ENCODE assay signal across 17 cellular contexts in the genomic region with DNA sequence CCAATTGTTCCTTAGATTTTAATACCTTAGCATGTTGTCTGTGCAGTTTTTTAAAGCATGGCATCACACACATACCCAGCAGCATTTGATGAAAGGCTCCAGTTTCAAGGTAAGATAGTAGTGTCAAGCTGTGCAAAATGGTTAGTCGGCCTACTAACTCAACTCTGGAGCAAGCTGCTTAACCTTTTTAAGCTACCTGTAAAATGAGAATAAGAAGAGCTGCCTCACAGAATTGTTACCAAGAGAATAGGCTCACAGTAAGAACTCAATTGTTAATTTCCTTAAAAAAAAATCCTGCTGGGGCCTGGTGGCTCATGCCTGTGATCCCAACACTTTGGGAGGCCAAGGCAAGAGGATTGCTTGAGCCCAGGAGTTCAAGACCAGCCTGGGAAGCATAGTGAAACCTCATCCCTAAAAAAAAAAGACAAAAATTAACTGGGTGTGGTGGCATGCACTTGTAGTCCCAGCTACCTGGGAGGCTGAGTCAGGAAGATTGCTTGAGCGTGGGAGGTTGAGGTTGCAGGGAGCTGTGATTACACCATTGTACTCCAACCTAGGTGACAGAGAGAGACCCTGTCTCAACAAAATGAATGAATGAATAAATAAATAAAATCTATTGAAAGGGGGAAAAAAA.
DNase-seq lines count a peak whose midpoint lies in the region; ATAC-seq, FAIRE-seq and TF ChIP-seq lines count a peak whose summit lies in the region.
"Had no signal": no experiment of that assay in that cellular context is flagged by ENCODE, and none has a peak within 500 bp of the region (broad histone marks: within the 10 kb centered on the region; RNA-seq: fewer than 3 reads in every experiment).

No MANE protein-coding gene starts in this region.

- no peak overlapping the region for H4K8ac ChIP-seq in H1 (ENCODE audit: extremely low read depth, insufficient read depth, low read length)

- H3K9ac ChIP-seq in HUES6 (ENCODE audit: low read length) (no peak overlapping the region), H1 (replicated peaks in 1 of 4; ENCODE audit: extremely low read depth in 1 of 4, low read depth in 3 of 4, low read length in 3 of 4) (no peak overlapping the region)

- TF ChIP-seq POLR2A in H1 (IDR thresholded peaks at IDR 0.05; ENCODE audit: control extremely low read depth in 1 of 2, low read depth in 2 of 2, low read length in 2 of 2) = no peak

- no peak overlapping the region for H4K91ac ChIP-seq in H1 (replicated peaks; ENCODE audit: insufficient read length, low read length)

- no peak overlapping the region; the same call in 1 of the 2 replicates for H2BK20ac ChIP-seq in H1 (ENCODE audit: low read length)

- no peak overlapping the region for H3K23ac ChIP-seq in H1 (ENCODE audit: insufficient read length)

- peaks cover 0 to 2% of the 10 kb centered on the region in 2 experiments for H4K20me1 ChIP-seq in H1 (replicated peaks in 1 of 2; ENCODE audit: control insufficient read depth in 1 of 2, insufficient read depth in 2 of 2, low read length in 2 of 2)

- peaks cover 8% of the 10 kb centered on the region for H3K36me3 Mint-ChIP-seq in CD8-positive, alpha-beta T cell
- H3K36me3 Mint-ChIP-seq in natural killer cell = no peaks in the 10 kb centered on the region

- no peak overlapping the region for H2BK15ac ChIP-seq in H1 (ENCODE audit: low read length)

- no peak overlapping the region for H2AFZ ChIP-seq in H1 (ENCODE audit: low read length)

- H3K23me2 ChIP-seq in H1 (ENCODE audit: low read depth, low read length) = peaks cover 2% of the 10 kb centered on the region; the same call in 1 of the 2 replicates

- no peaks in the 10 kb centered on the region for H3K27me3 ChIP-seq in CD8-positive, alpha-beta T cell (ENCODE audit: insufficient read depth, low read length)
- H3K27me3 ChIP-seq in HUES6 (ENCODE audit: control insufficient read depth, insufficient read depth, low read length) = no peaks in the 10 kb centered on the region
- no peaks in the 10 kb centered on the region for H3K27me3 ChIP-seq in H1 (replicated peaks in 1 of 4; ENCODE audit: control insufficient read depth in 3 of 4, extremely low read depth in 1 of 4, insufficient read depth in 3 of 4, low read length in 3 of 4)
- H3K27me3 ChIP-seq: BLaER1 treated with 17β-estradiol and CSF1 and Interleukin-3, amounts not matched to agents 10 nM and 100 nM had no signal

- no peak overlapping the region for H4K5ac ChIP-seq in H1 (ENCODE audit: insufficient read length, low read depth, low read length)

- no peak for TF ChIP-seq CTCF in CD8-positive, alpha-beta T cell (IDR thresholded peaks at IDR 0.05)
- no peak for TF ChIP-seq CTCF in H1 (IDR thresholded peaks at IDR 0.05; ENCODE audit: control extremely low read depth in 1 of 3, insufficient read depth in 1 of 3, low read depth in 1 of 3, low read length in 3 of 3)
- TF ChIP-seq CTCF in natural killer cell (IDR thresholded peaks at IDR 0.05) = no peak

- 0 out of 2 replicates have a peak overlapping the region, but pooled peaks have one; percentile 78 for H2BK12ac ChIP-seq in H1 (ENCODE audit: low read depth, low read length)

- TF ChIP-seq EP300 in H1 (IDR thresholded peaks at IDR 0.05; ENCODE audit: borderline replicate concordance in 1 of 2, low read depth in 2 of 2, low read length in 2 of 2) = no peak; a peak in 1 of 3 replicates

- POLR2A ChIA-PET in CD8-positive, alpha-beta T cell (lab: Charles Lee) = no interaction called here
- POLR2A ChIA-PET in H1 (lab: Charles Lee; ENCODE audit: partially characterized antibody) = interaction anchor here (0.6 to 2.6 kb wide), 7 partner anchors 10 to 179 kb away, joined by 3 to 7 read pairs (median 3); no protein-coding TSS in a partner anchor

- CTCF ChIA-PET in CD8-positive, alpha-beta T cell (lab: Charles Lee) = interaction anchor here (0.8 to 1.3 kb wide), 3 partner anchors 13 to 84 kb away, joined by 3 read pairs; no protein-coding TSS in a partner anchor
- CTCF ChIA-PET in H1 (lab: Charles Lee; ENCODE audit: partially characterized antibody) = interaction anchor here (0.6 to 3.5 kb wide), 10 partner anchors 9 to 110 kb away, joined by 3 to 26 read pairs (median 3); a partner anchor contains a TSS

- H3K36me3 ChIP-seq in CD8-positive, alpha-beta T cell (ENCODE audit: insufficient read depth, low read length) = no peaks in the 10 kb centered on the region
- H3K36me3 ChIP-seq in HUES6 (ENCODE audit: control insufficient read depth, insufficient read depth, low read length) = no peaks in the 10 kb centered on the region
- H3K36me3 ChIP-seq in H1 (ENCODE audit: control insufficient read depth in 2 of 4, insufficient read depth in 4 of 4, low read length in 3 of 4) = no peaks in the 10 kb centered on the region

- no peak overlapping the region for H3K56ac ChIP-seq in H1 (replicated peaks; ENCODE audit: insufficient read length, low read depth, low read length)

- peak; percentile 95 for FAIRE-seq in H1 (lab: Jason Lieb, UNC)
- FAIRE-seq: G401.6 had no signal

- no peak for TF ChIP-seq RAD21 in H1 (IDR thresholded peaks at IDR 0.05 in 1 of 2, conservative IDR thresholded peaks at IDR 0.05 in 1 of 2; ENCODE audit: low read depth in 2 of 2, low read length in 2 of 2)

- peaks cover 61% of the 10 kb centered on the region for H3K4me1 Mint-ChIP-seq in CD8-positive, alpha-beta T cell (ENCODE audit: low read depth)
- H3K4me1 Mint-ChIP-seq in natural killer cell = peaks cover 75 to 80% of the 10 kb centered on the region in 2 donors

- H2BK120ac ChIP-seq in H1 (replicated peaks; ENCODE audit: low read depth, low read length) = no peak overlapping the region

- H3K9me3 Mint-ChIP-seq in CD8-positive, alpha-beta T cell = no peaks in the 10 kb centered on the region
- no peaks in the 10 kb centered on the region for H3K9me3 Mint-ChIP-seq in natural killer cell

- H3K4me3 Mint-ChIP-seq in CD8-positive, alpha-beta T cell = no peak overlapping the region
- no peak overlapping the region for H3K4me3 Mint-ChIP-seq in natural killer cell

- no peak overlapping the region for H3K27ac ChIP-seq in CD8-positive, alpha-beta T cell (ENCODE audit: low read depth, low read length)
- peak overlapping the region; percentile 70 for H3K27ac ChIP-seq in HUES6 (ENCODE audit: low read depth, low read length)
- no peak overlapping the region for H3K27ac ChIP-seq in H1 (ENCODE audit: low read depth, low read length)
- H3K27ac ChIP-seq: BLaER1 treated with 17β-estradiol and CSF1 and Interleukin-3, amounts not matched to agents 10 nM and 100 nM had no signal

- no peak overlapping the region for H3K4me3 ChIP-seq in CD8-positive, alpha-beta T cell (ENCODE audit: low read depth, low read length)
- H3K4me3 ChIP-seq in HUES6 (ENCODE audit: low read depth, low read length) = no peak overlapping the region
- peak overlapping the region in 1 of 4 experiments; percentile 12; a peak in 1 of 8 replicates for H3K4me3 ChIP-seq in H1 (ENCODE audit: extremely low read depth in 1 of 4, insufficient read depth in 2 of 4, low read depth in 3 of 4, low read length in 4 of 4)
- H3K4me3 ChIP-seq: BLaER1 treated with 17β-estradiol and CSF1 and Interleukin-3, amounts not matched to agents 10 nM and 100 nM had no signal

- H3K4me1 ChIP-seq in CD8-positive, alpha-beta T cell (ENCODE audit: insufficient read depth, low read length) = peaks cover 15% of the 10 kb centered on the region
- peaks cover 65% of the 10 kb centered on the region for H3K4me1 ChIP-seq in HUES6 (ENCODE audit: control insufficient read depth, insufficient read depth, low read length)
- peaks cover 7 to 39% (median 26%) of the 10 kb centered on the region in 4 experiments; a peak in 6 of 7 replicates for H3K4me1 ChIP-seq in H1 (replicated peaks in 1 of 4; ENCODE audit: control insufficient read depth in 3 of 4, insufficient read depth in 4 of 4, low read length in 3 of 4)

- peak overlapping the region; percentile 46 for H3K27ac Mint-ChIP-seq in CD8-positive, alpha-beta T cell
- H3K27ac Mint-ChIP-seq in natural killer cell = peak overlapping the region; percentile 78 to 79

- H3K14ac ChIP-seq in H1 (ENCODE audit: insufficient read length) = no peak overlapping the region

- no peak for ATAC-seq in CD8-positive, alpha-beta T cell
- ATAC-seq in natural killer cell = no peak
- ATAC-seq in HG03097 (IDR thresholded peaks at IDR 0.05; ENCODE audit: low FRiP score, unreplicated experiment) = no peak

- intact Hi-C loops in CD8-positive, alpha-beta T cell (cut with DNase I, micrococcal nuclease) = no loop called here
- intact Hi-C loops in natural killer cell (cut with micrococcal nuclease) = no loop called here

- H3K79me2 ChIP-seq in H1 (ENCODE audit: control insufficient read depth in 1 of 2, insufficient read depth in 2 of 2, low read length in 2 of 2) = peaks cover 0 to 7% of the 10 kb centered on the region in 2 experiments; a peak in 2 of 4 replicates

- H3K9me3 ChIP-seq in CD8-positive, alpha-beta T cell (ENCODE audit: low read length) = no peaks in the 10 kb centered on the region
- no peaks in the 10 kb centered on the region for H3K9me3 ChIP-seq in HUES6 (ENCODE audit: control insufficient read depth, insufficient read depth, low read depth, low read length)
- H3K9me3 ChIP-seq in H1 (ENCODE audit: insufficient read depth in 2 of 2, low read depth in 1 of 2, low read length in 1 of 2) = no peaks in the 10 kb centered on the region
- H3K9me3 ChIP-seq: BLaER1 treated with 17β-estradiol and CSF1 and Interleukin-3, amounts not matched to agents 10 nM and 100 nM had no signal

- 17% methylated on average over 2 of the region's 2 CpGs; no CpG with 5 or more reads in 1 of the 2 experiments for WGBS in H1 (ENCODE audit: extremely low coverage in 1 of 2, insufficient coverage in 1 of 2, insufficient read length in 1 of 2, insufficient replicate concordance in 2 of 2, low coverage in 1 of 2, low lambda C conversion rate in 2 of 2, missing lambda C conversion rate in 1 of 2), 2 experiments

- no peak overlapping the region for H3K4ac ChIP-seq in H1 (replicated peaks; ENCODE audit: insufficient read length, low read depth, low read length)

- peak overlapping the region; percentile 89; the same call in 1 of the 2 replicates for H3K18ac ChIP-seq in H1 (ENCODE audit: extremely low read depth, low read length)

- 0 out of 2 replicates have a peak, but pooled peaks cover 3% of the 10 kb centered on the region for H3K79me1 ChIP-seq in H1 (ENCODE audit: low read depth, low read length)

- peak overlapping the region; percentile 39 to 53; a peak in 2 of 4 replicates for H3K4me2 ChIP-seq in H1 (ENCODE audit: insufficient read depth in 1 of 2, low read depth in 2 of 2, low read length in 2 of 2)
- H3K4me2 ChIP-seq: BLaER1 treated with 17β-estradiol and CSF1 and Interleukin-3, amounts not matched to agents 10 nM and 100 nM had no signal

- peak overlapping the region; percentile 64; the same call in 1 of the 2 replicates for H2BK5ac ChIP-seq in H1 (ENCODE audit: low read depth, low read length)

- no peaks in the 10 kb centered on the region for H3K27me3 Mint-ChIP-seq in CD8-positive, alpha-beta T cell (ENCODE audit: low read depth)
- H3K27me3 Mint-ChIP-seq in natural killer cell (ENCODE audit: low read depth in 2 of 2) = no peaks in the 10 kb centered on the region

- H2AK5ac ChIP-seq in H1 (ENCODE audit: low read depth, low read length) = no peak overlapping the region

- no peak for DNase-seq in CD8-positive, alpha-beta T cell
- DNase-seq in H1 (ENCODE audit: low read depth in 1 of 2, low spot score in 2 of 2) (no peak), natural killer cell (no peak), NCI-H1436 (lab: John Stamatoyannopoulos, UW) (no peak), HPDE6-E6E7 (ENCODE audit: extremely low spot score) (no peak)
- DNase-seq: COR-L47, DMS 273 treated with DMSO at 0.1 percent for 48 hours, DND-41, HCEC 1CT, KG1, NCI-H187 treated with DMSO at 0.1 percent for 48 hours, NCI-H2227 treated with DMSO at 0.1 percent for 48 hours, NCI-H524 had no signal
